In genomic region chr7:27374958-27375841, GRCh38 we compare ENCODE assay signal across 19 cellular contexts.
"Had no signal": no experiment of that assay in that cellular context is flagged by ENCODE, and none has a peak within 500 bp of the region (broad histone marks: within the 10 kb centered on the region; RNA-seq: fewer than 3 reads in every experiment).

No MANE protein-coding gene starts in this region.

- H3K9me3 Mint-ChIP-seq: activated CD4-positive, alpha-beta T cell treated with anti-CD3 and anti-CD28 coated beads, Interleukin-2, amount 10 ng/mL, durations not matched to agents 7 days and 5 days; activated CD8-positive, alpha-beta T cell treated with anti-CD3 and anti-CD28 coated beads for 36 hours; activated naive CD4-positive, alpha-beta T cell treated with anti-CD3 and anti-CD28 coated beads, Interleukin-2, amount 10 ng/mL, durations not matched to agents 7 days and 5 days; naive B cell; neural crest cell; type B pancreatic cell had no signal

- H3K27ac Mint-ChIP-seq: activated CD4-positive, alpha-beta T cell treated with anti-CD3 and anti-CD28 coated beads, Interleukin-2, amount 10 ng/mL, durations not matched to agents 7 days and 5 days; activated CD8-positive, alpha-beta memory T cell treated with anti-CD3 and anti-CD28 coated beads, Interleukin-2, amount 10 ng/mL, durations not matched to agents 7 days and 5 days; activated CD8-positive, alpha-beta T cell treated with anti-CD3 and anti-CD28 coated beads for 36 hours; activated naive CD4-positive, alpha-beta T cell treated with anti-CD3 and anti-CD28 coated beads, Interleukin-2, amount 10 ng/mL, durations not matched to agents 7 days and 5 days; immature natural killer cell; T-helper 17 cell; type B pancreatic cell had no signal

- H3K4me1 ChIP-seq: foreskin keratinocyte, testis had no signal

- H3K4me1 Mint-ChIP-seq: activated CD4-positive, alpha-beta T cell treated with anti-CD3 and anti-CD28 coated beads, Interleukin-2, amount 10 ng/mL, durations not matched to agents 7 days and 5 days; activated CD8-positive, alpha-beta memory T cell treated with anti-CD3 and anti-CD28 coated beads, Interleukin-2, amount 10 ng/mL, durations not matched to agents 7 days and 5 days; activated naive CD4-positive, alpha-beta T cell treated with anti-CD3 and anti-CD28 coated beads, Interleukin-2, amount 10 ng/mL, durations not matched to agents 7 days and 5 days; T-helper 17 cell had no signal

- DNase-seq: activated CD4-positive, alpha-beta T cell treated with anti-CD3 and anti-CD28 coated beads, Interleukin-2, amount 10 ng/mL, durations not matched to agents 7 days and 5 days; activated CD8-positive, alpha-beta memory T cell treated with anti-CD3 and anti-CD28 coated beads, Interleukin-2, amount 10 ng/mL, durations not matched to agents 7 days and 5 days; activated CD8-positive, alpha-beta T cell treated with anti-CD3 and anti-CD28 coated beads for 36 hours; activated effector memory CD4-positive, alpha-beta T cell treated with anti-CD3 and anti-CD28 coated beads, Interleukin-2, amount 50 U/mL, for 16 hours; activated naive CD4-positive, alpha-beta T cell treated with anti-CD3 and anti-CD28 coated beads, Interleukin-2, amount 10 ng/mL, durations not matched to agents 7 days and 5 days; activated T-cell treated with anti-CD3 and anti-CD28 coated beads for 4 hours; foreskin keratinocyte; immature natural killer cell; mesenchymal stem cell; naive B cell; posterior cingulate gyrus; stimulated activated CD4-positive, alpha-beta T cell treated with anti-CD3 and anti-CD28 coated beads, Interleukin-2, amount 100 ng/mL, for 48 hours; stimulated activated naive CD4-positive, alpha-beta T cell; SW 1271; T-helper 17 cell had no signal

- H3K36me3 Mint-ChIP-seq: activated CD8-positive, alpha-beta memory T cell treated with anti-CD3 and anti-CD28 coated beads, Interleukin-2, amount 10 ng/mL, durations not matched to agents 7 days and 5 days; activated naive CD4-positive, alpha-beta T cell treated with anti-CD3 and anti-CD28 coated beads, Interleukin-2, amount 10 ng/mL, durations not matched to agents 7 days and 5 days; immature natural killer cell; naive B cell; type B pancreatic cell had no signal

- H3K27me3 ChIP-seq: testis had no signal

- H3K9me3 ChIP-seq: testis had no signal

- H3K4me3 ChIP-seq: testis had no signal

- H3K27ac ChIP-seq: foreskin keratinocyte, testis had no signal

- ATAC-seq: activated CD4-positive, CD25-positive, alpha-beta regulatory T cell treated with anti-CD3 and anti-CD28 coated beads, Interleukin-2, amount 50 U/mL, for 24 hours; activated CD8-positive, alpha-beta memory T cell treated with anti-CD3 and anti-CD28 coated beads, Interleukin-2, amount 10 ng/mL, durations not matched to agents 7 days and 5 days; activated CD8-positive, alpha-beta T cell treated with anti-CD3 and anti-CD28 coated beads for 36 hours; foreskin keratinocyte; T-helper 17 cell had no signal

- H3K4me3 Mint-ChIP-seq: activated CD4-positive, alpha-beta T cell treated with anti-CD3 and anti-CD28 coated beads, Interleukin-2, amount 10 ng/mL, durations not matched to agents 7 days and 5 days; activated CD8-positive, alpha-beta memory T cell treated with anti-CD3 and anti-CD28 coated beads, Interleukin-2, amount 10 ng/mL, durations not matched to agents 7 days and 5 days; activated CD8-positive, alpha-beta T cell treated with anti-CD3 and anti-CD28 coated beads for 36 hours; activated naive CD4-positive, alpha-beta T cell treated with anti-CD3 and anti-CD28 coated beads, Interleukin-2, amount 10 ng/mL, durations not matched to agents 7 days and 5 days; immature natural killer cell; naive B cell; neural crest cell; T-helper 17 cell; type B pancreatic cell had no signal
